Comparison of ENCODE assay signal across 8 cellular contexts in genomic region chr6:158031445-158032353, GRCh38. TPM values are rescaled to one million over a fixed set of nuclear protein-coding genes. Genes with fewer than 3 reads are reported as not detected.
DNase-seq lines count a peak whose midpoint lies in the region; ATAC-seq and TF ChIP-seq lines count a peak whose summit lies in the region.

No MANE protein-coding gene starts in this region.

- no peaks in the 10 kb centered on the region for H3K27me3 ChIP-seq in kidney epithelial cell (ENCODE audit: control insufficient read depth, insufficient read depth, low read length)

- ATAC-seq in activated naive CD8-positive, alpha-beta T cell treated with anti-CD3 and anti-CD28 coated beads, Interleukin-2, amount 50 U/mL, for 24 hours = peak; percentile 72
- no peak for ATAC-seq in GM18505 (IDR thresholded peaks at IDR 0.05; ENCODE audit: unreplicated experiment)

- TF ChIP-seq CTCF in kidney epithelial cell (IDR thresholded peaks at IDR 0.05; ENCODE audit: insufficient read depth, low read length, poor library complexity, severe bottlenecking) = no peak

- H3K27me3 Mint-ChIP-seq in activated naive CD8-positive, alpha-beta T cell treated with anti-CD3 and anti-CD28 coated beads, Interleukin-2, amount 50 U/mL, for 24 hours = no peaks in the 10 kb centered on the region

- no peak for TF ChIP-seq POLR2A in GM18505 (IDR thresholded peaks at IDR 0.05; ENCODE audit: borderline replicate concordance, extremely low read depth, insufficient read depth, insufficient read length)

- no peaks in the 10 kb centered on the region for H3K9me3 Mint-ChIP-seq in activated naive CD8-positive, alpha-beta T cell treated with anti-CD3 and anti-CD28 coated beads, Interleukin-2, amount 50 U/mL, for 24 hours

- H3K36me3 ChIP-seq in kidney epithelial cell (ENCODE audit: control insufficient read depth, insufficient read depth, low read length) = peaks cover 4% of the 10 kb centered on the region

- H3K27ac Mint-ChIP-seq in activated naive CD8-positive, alpha-beta T cell treated with anti-CD3 and anti-CD28 coated beads, Interleukin-2, amount 50 U/mL, for 24 hours = peak overlapping the region; percentile 89

- peaks cover 32% of the 10 kb centered on the region for H3K36me3 Mint-ChIP-seq in activated naive CD8-positive, alpha-beta T cell treated with anti-CD3 and anti-CD28 coated beads, Interleukin-2, amount 50 U/mL, for 24 hours (ENCODE audit: low read depth)

- H3K4me3 Mint-ChIP-seq in activated naive CD8-positive, alpha-beta T cell treated with anti-CD3 and anti-CD28 coated beads, Interleukin-2, amount 50 U/mL, for 24 hours = peak overlapping the region; percentile 52

- peaks cover 44% of the 10 kb centered on the region for H3K4me1 Mint-ChIP-seq in activated naive CD8-positive, alpha-beta T cell treated with anti-CD3 and anti-CD28 coated beads, Interleukin-2, amount 50 U/mL, for 24 hours

- H3K4me3 ChIP-seq in kidney epithelial cell (ENCODE audit: low read depth, low read length) = no peak overlapping the region

- peak; percentile 23 for DNase-seq in stimulated activated CD4-positive, alpha-beta T cell treated with anti-CD3 and anti-CD28 coated beads, Interleukin-4, amount 100 ng/mL, for 24 hours
- no peak for DNase-seq in stimulated activated CD4-positive, alpha-beta T cell treated with anti-CD3 and anti-CD28 coated beads, Interleukin-2, amount 100 ng/mL, for 24 hours
- peak; percentile 61 for DNase-seq in NOMO-1 treated with dmso at 0.1 percent for 144 hours (lab: John Stamatoyannopoulos, UW; ENCODE audit: unreplicated experiment)
- DNase-seq in activated naive CD8-positive, alpha-beta T cell treated with anti-CD3 and anti-CD28 coated beads, Interleukin-2, amount 50 U/mL, for 24 hours = peak; percentile 74
- peak; percentile 87 for DNase-seq in kidney epithelial cell (ENCODE audit: low read depth)
- peak; percentile 98 for DNase-seq in stromal cell of bone marrow (ENCODE audit: low read depth)
- DNase-seq in SK-N-DZ (ENCODE audit: low spot score) = no peak

RNA-seq across cellular contexts. Expression of gene SYNJ2, which starts 50.0 kb away (rescaled TPM):
- total RNA-seq in kidney epithelial cell = 14.3 and 14.4 TPM in 2 replicates
- 0.82 and 1.5 TPM in 2 replicates for polyA plus RNA-seq in SK-N-DZ (2014; cell fraction: cytosol; rRNA removed)
- polyA plus RNA-seq in SK-N-DZ (2014; cell fraction: nucleus; rRNA removed) = 0.77 and 1.4 TPM in 2 replicates

Comparison
In these comparisons a context has a peak if more than half of its experiments do, and no peak if none do; other contexts are left out.
1. DNase-seq: peak in stimulated activated CD4-positive, alpha-beta T cell treated with anti-CD3 and anti-CD28 coated beads, Interleukin-4, amount 100 ng/mL, for 24 hours (single experiment), NOMO-1 treated with dmso at 0.1 percent for 144 hours (single experiment), activated naive CD8-positive, alpha-beta T cell treated with anti-CD3 and anti-CD28 coated beads, Interleukin-2, amount 50 U/mL, for 24 hours (single experiment), kidney epithelial cell (single experiment) and stromal cell of bone marrow (single experiment); none in stimulated activated CD4-positive, alpha-beta T cell treated with anti-CD3 and anti-CD28 coated beads, Interleukin-2, amount 100 ng/mL, for 24 hours (0 of 2) and SK-N-DZ (single experiment).